27 cellular contexts compared by ENCODE assay signal in genomic region chr11:115129771-115130306, GRCh38.
"Had no signal": no experiment of that assay in that cellular context is flagged by ENCODE, and none has a peak within 500 bp of the region (broad histone marks: within the 10 kb centered on the region; RNA-seq: fewer than 3 reads in every experiment).

No MANE protein-coding gene starts in this region.

- H3K4me3 Mint-ChIP-seq: activated CD4-positive, alpha-beta memory T cell treated with anti-CD3 and anti-CD28 coated beads, Interleukin-2, amount 10 ng/mL, durations not matched to agents 7 days and 5 days; activated CD4-positive, alpha-beta T cell treated with anti-CD3 and anti-CD28 coated beads, Interleukin-2, amount 10 ng/mL, durations not matched to agents 7 days and 5 days; activated T-cell treated with anti-CD3 and anti-CD28 coated beads, Interleukin-2, amount 50 U/mL, for 24 hours; naive B cell; T-helper 17 cell; WTC11 had no signal

- H3K4me1 ChIP-seq: left lung, lower lobe of right lung, testis, transverse colon had no signal

- H3K36me3 Mint-ChIP-seq: naive B cell, WTC11 had no signal

- H3K27ac ChIP-seq: brain microvascular endothelial cell, coronary artery, dorsolateral prefrontal cortex, left lung, lower lobe of right lung, skin epidermis, testis, transverse colon had no signal

- H3K27ac Mint-ChIP-seq: activated CD4-positive, alpha-beta memory T cell treated with anti-CD3 and anti-CD28 coated beads, Interleukin-2, amount 10 ng/mL, durations not matched to agents 7 days and 5 days; activated CD4-positive, alpha-beta T cell treated with anti-CD3 and anti-CD28 coated beads, Interleukin-2, amount 10 ng/mL, durations not matched to agents 7 days and 5 days; activated T-cell treated with anti-CD3 and anti-CD28 coated beads, Interleukin-2, amount 50 U/mL, for 24 hours; T-helper 17 cell; WTC11 had no signal

- H3K9me3 Mint-ChIP-seq: activated CD4-positive, alpha-beta memory T cell treated with anti-CD3 and anti-CD28 coated beads, Interleukin-2, amount 10 ng/mL, durations not matched to agents 7 days and 5 days; activated CD4-positive, alpha-beta T cell treated with anti-CD3 and anti-CD28 coated beads, Interleukin-2, amount 10 ng/mL, durations not matched to agents 7 days and 5 days; activated T-cell treated with anti-CD3 and anti-CD28 coated beads, Interleukin-2, amount 50 U/mL, for 24 hours had no signal

- H3K9me3 ChIP-seq: left lung, lower lobe of right lung, testis, transverse colon had no signal

- ATAC-seq: left lung; lower lobe of right lung; sciatic nerve; stimulated activated naive CD8-positive, alpha-beta T cell treated with anti-CD3 and anti-CD28 coated beads, Interleukin-15, Interleukin-2, amounts not matched to agents 100 U/mL and 50 U/mL, for 24 hours; T-helper 17 cell; WTC11 had no signal

- H3K36me3 ChIP-seq: brain microvascular endothelial cell, left lung, lower lobe of right lung, transverse colon had no signal

- H3K4me3 ChIP-seq: coronary artery, dorsolateral prefrontal cortex, left lung, lower lobe of right lung, skin epidermis, testis, transverse colon had no signal

- H3K27me3 Mint-ChIP-seq: activated CD4-positive, alpha-beta memory T cell treated with anti-CD3 and anti-CD28 coated beads, Interleukin-2, amount 10 ng/mL, durations not matched to agents 7 days and 5 days; activated CD4-positive, alpha-beta T cell treated with anti-CD3 and anti-CD28 coated beads, Interleukin-2, amount 10 ng/mL, durations not matched to agents 7 days and 5 days had no signal

- H3K4me1 Mint-ChIP-seq: activated CD4-positive, alpha-beta memory T cell treated with anti-CD3 and anti-CD28 coated beads, Interleukin-2, amount 10 ng/mL, durations not matched to agents 7 days and 5 days; activated CD4-positive, alpha-beta T cell treated with anti-CD3 and anti-CD28 coated beads, Interleukin-2, amount 10 ng/mL, durations not matched to agents 7 days and 5 days; WTC11 had no signal

- DNase-seq: activated CD4-positive, alpha-beta memory T cell treated with anti-CD3 and anti-CD28 coated beads, Interleukin-2, amount 10 ng/mL, durations not matched to agents 7 days and 5 days; activated CD4-positive, alpha-beta T cell treated with anti-CD3 and anti-CD28 coated beads for 1 hour; activated CD4-positive, alpha-beta T cell treated with anti-CD3 and anti-CD28 coated beads, Interleukin-2, amount 10 ng/mL, durations not matched to agents 7 days and 5 days; activated CD8-positive, alpha-beta memory T cell treated with anti-CD3 and anti-CD28 coated beads, Interleukin-2, amount 50 U/mL, for 48 hours; activated gamma-delta T cell treated with Interleukin-2 at 50 U/mL for 16 hours; activated naive CD4-positive, alpha-beta T cell treated with anti-CD3 and anti-CD28 coated beads, Interleukin-2, amount 50 U/mL, for 16 hours; activated T-cell treated with anti-CD3 and anti-CD28 coated beads, Interleukin-2, amount 50 U/mL, for 24 hours; amniotic stem cell; brain microvascular endothelial cell; dorsolateral prefrontal cortex; effector memory CD4-positive, alpha-beta T cell; kidney glomerular epithelial cell; left lung; lower lobe of right lung; mesendoderm; naive B cell; stimulated activated CD4-positive, alpha-beta T cell treated with anti-CD3 and anti-CD28 coated beads, Interleukin-12 subunit alpha, Interleukin-12 subunit beta, amount 100 ng/mL, for 4 hours; stimulated activated CD4-positive, alpha-beta T cell treated with anti-CD3 and anti-CD28 coated beads, Interleukin-4, amount 100 ng/mL, for 1 hour; stimulated activated naive CD8-positive, alpha-beta T cell treated with anti-CD3 and anti-CD28 coated beads, Interleukin-15, Interleukin-2, amounts not matched to agents 100 U/mL and 50 U/mL, for 24 hours; T-helper 17 cell; T1000; testis; transverse colon had no signal

- H3K27me3 ChIP-seq: brain microvascular endothelial cell, left lung, testis, transverse colon had no signal
